Comparison of ENCODE assay signal across 18 cellular contexts in the genomic region with DNA sequence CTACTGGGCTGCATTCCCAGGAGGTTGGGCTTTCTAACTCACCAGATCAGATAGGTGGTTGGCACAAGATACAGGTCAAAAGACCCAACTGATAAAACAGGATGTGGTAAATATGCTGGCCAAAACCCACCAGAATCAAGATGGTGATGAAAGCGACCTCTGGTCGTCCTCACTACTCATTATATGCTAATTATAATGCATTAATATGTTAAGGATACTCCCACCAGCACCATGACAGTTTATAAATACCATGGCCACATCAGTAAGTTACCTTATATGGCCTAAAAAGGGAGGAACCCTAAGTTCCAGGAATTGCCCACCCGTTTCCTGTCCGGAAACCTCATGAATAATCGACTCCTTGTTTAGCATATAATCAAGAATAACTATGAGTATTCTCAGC. TPM values are rescaled to one million over a fixed set of nuclear protein-coding genes. Genes with fewer than 3 reads are reported as not detected.
DNase-seq lines count a peak whose midpoint lies in the region; ATAC-seq, FAIRE-seq and TF ChIP-seq lines count a peak whose summit lies in the region.
"Had no signal": no experiment of that assay in that cellular context is flagged by ENCODE, and none has a peak within 500 bp of the region (broad histone marks: within the 10 kb centered on the region; RNA-seq: fewer than 3 reads in every experiment).

No MANE protein-coding gene starts in this region.

- H3K27me3 ChIP-seq in astrocyte (ENCODE audit: insufficient read depth, low read length) (no peaks in the 10 kb centered on the region), colonic mucosa (no peaks in the 10 kb centered on the region), H7 (ENCODE audit: control insufficient read depth, insufficient read depth, low read length) (no peaks in the 10 kb centered on the region), left ventricle myocardium inferior (ENCODE audit: low read depth) (no peaks in the 10 kb centered on the region)

- intact Hi-C loops in colonic mucosa (cut with DNase I), result no loop called here
- intact Hi-C loops in left ventricle myocardium inferior (cut with micrococcal nuclease), result no loop called here

- H3K9me3 ChIP-seq in astrocyte (ENCODE audit: insufficient read depth, low read depth, low read length), result no peaks in the 10 kb centered on the region
- no peaks in the 10 kb centered on the region for H3K9me3 ChIP-seq in colonic mucosa
- peaks cover 39% of the 10 kb centered on the region for H3K9me3 ChIP-seq in left ventricle myocardium inferior (replicated peaks)

- H3K27ac Mint-ChIP-seq in astrocyte (ENCODE audit: unreplicated experiment), result no peak overlapping the region

- TF ChIP-seq CTCF in astrocyte (IDR thresholded peaks at IDR 0.05; ENCODE audit: insufficient read depth, low read depth, low read length) (no peak), colonic mucosa (IDR thresholded peaks at IDR 0.05) (no peak), left ventricle myocardium inferior (IDR thresholded peaks at IDR 0.05; ENCODE audit: borderline replicate concordance) (no peak)

- no peak overlapping the region for H3K4me2 ChIP-seq in astrocyte (ENCODE audit: low read length)

- FAIRE-seq in astrocyte (lab: Jason Lieb, UNC), result no peak
- FAIRE-seq: GM19239, H54 had no signal

- H3K4me3 Mint-ChIP-seq in astrocyte (ENCODE audit: unreplicated experiment), result no peak overlapping the region

- no peaks in the 10 kb centered on the region for H3K79me2 ChIP-seq in astrocyte (ENCODE audit: insufficient read depth, low read length)

- in situ Hi-C loops in KBM-7 (cut with MboI; ENCODE audit: low pct_unique_long_range_greater_than_20kb, low sequenced_read_pairs), result no loop called here

- H3K27me3 Mint-ChIP-seq in astrocyte (ENCODE audit: low read depth, unreplicated experiment), result no peaks in the 10 kb centered on the region

- H3K27ac ChIP-seq in astrocyte (ENCODE audit: low read depth, low read length) (no peak overlapping the region), colonic mucosa (no peak overlapping the region), left ventricle myocardium inferior (replicated peaks) (no peak overlapping the region)

- DNase-seq in KBM-7 (peak; percentile 6), RPMI7951 (ENCODE audit: low read depth) (peak; percentile 70), astrocyte (ENCODE audit: low read depth) (peak; percentile 45), foreskin melanocyte (peak; percentile 4), colonic mucosa (no peak), H7 (no peak), left ventricle myocardium inferior (no peak)
- DNase-seq: ACHN, Calu3, IMR-90, NCI-H1105 treated with DMSO at 0.1 percent for 48 hours, NCI-H2029, NCI-H446 treated with DMSO at 0.1 percent for 48 hours, NCI-H526, SHP77 treated with DMSO at 0.1 percent for 48 hours had no signal

- peaks cover 5% of the 10 kb centered on the region for H3K4me1 Mint-ChIP-seq in astrocyte (ENCODE audit: low read depth, unreplicated experiment)

- no peak overlapping the region for H2AFZ ChIP-seq in astrocyte (ENCODE audit: low read depth, low read length)

- H3K4me1 ChIP-seq in astrocyte (ENCODE audit: insufficient read depth, low read length) (no peaks in the 10 kb centered on the region), colonic mucosa (no peaks in the 10 kb centered on the region), left ventricle myocardium inferior (no peaks in the 10 kb centered on the region)

- H3K36me3 ChIP-seq in astrocyte (ENCODE audit: insufficient read depth, low read length) (no peaks in the 10 kb centered on the region), colonic mucosa (no peaks in the 10 kb centered on the region), H7 (replicated peaks; ENCODE audit: control insufficient read depth, insufficient read depth, low read length) (no peaks in the 10 kb centered on the region), left ventricle myocardium inferior (peaks cover 10% of the 10 kb centered on the region)

- H4K20me1 ChIP-seq in astrocyte (ENCODE audit: insufficient read depth, low read length), result no peaks in the 10 kb centered on the region

- H3K4me3 ChIP-seq in astrocyte (ENCODE audit: insufficient read depth, low read depth, low read length) (no peak overlapping the region), colonic mucosa (no peak overlapping the region), H7 (ENCODE audit: insufficient read depth, low read depth, low read length) (no peak overlapping the region), left ventricle myocardium inferior (no peak overlapping the region)

- peaks cover 29% of the 10 kb centered on the region for H3K36me3 Mint-ChIP-seq in astrocyte (ENCODE audit: low read depth, unreplicated experiment)

- no peak for ATAC-seq in HG03280 (IDR thresholded peaks at IDR 0.05; ENCODE audit: unreplicated experiment)

- H3K9ac ChIP-seq in astrocyte (ENCODE audit: low read length) (no peak overlapping the region), colonic mucosa (ENCODE audit: low read depth in 2 of 2, low read length in 2 of 2) (no peak overlapping the region)

- peaks cover 28% of the 10 kb centered on the region for H3K9me3 Mint-ChIP-seq in astrocyte (ENCODE audit: unreplicated experiment)

RNA-seq across cellular contexts. Expression of a gene that starts 31.6 kb away (rescaled TPM):
- total RNA-seq in RPMI7951 (2014; rRNA removed; shearing (Covaris generic)), result 0.59 and 1.6 TPM in 2 replicates
- total RNA-seq in astrocyte (6.4 and 9.0 TPM in 2 replicates), colonic mucosa (1 to 10 TPM; 5.4 to 8.5 TPM), left ventricle myocardium inferior (1.5 TPM)
- total RNA-seq in H7 (2014; rRNA removed; shearing (Covaris generic)), result 0.37 and 0.73 TPM in 2 replicates

Comparison
In these comparisons a context has a peak if more than half of its experiments do, and no peak if none do; other contexts are left out.
1. DNase-seq: peak in KBM-7 (single experiment), RPMI7951 (single experiment), astrocyte (single experiment) and foreskin melanocyte (single experiment); none in colonic mucosa (single experiment), H7 (single experiment) and left ventricle myocardium inferior (single experiment).